Comparison of ENCODE assay signal across 8 cellular contexts in the genomic region with DNA sequence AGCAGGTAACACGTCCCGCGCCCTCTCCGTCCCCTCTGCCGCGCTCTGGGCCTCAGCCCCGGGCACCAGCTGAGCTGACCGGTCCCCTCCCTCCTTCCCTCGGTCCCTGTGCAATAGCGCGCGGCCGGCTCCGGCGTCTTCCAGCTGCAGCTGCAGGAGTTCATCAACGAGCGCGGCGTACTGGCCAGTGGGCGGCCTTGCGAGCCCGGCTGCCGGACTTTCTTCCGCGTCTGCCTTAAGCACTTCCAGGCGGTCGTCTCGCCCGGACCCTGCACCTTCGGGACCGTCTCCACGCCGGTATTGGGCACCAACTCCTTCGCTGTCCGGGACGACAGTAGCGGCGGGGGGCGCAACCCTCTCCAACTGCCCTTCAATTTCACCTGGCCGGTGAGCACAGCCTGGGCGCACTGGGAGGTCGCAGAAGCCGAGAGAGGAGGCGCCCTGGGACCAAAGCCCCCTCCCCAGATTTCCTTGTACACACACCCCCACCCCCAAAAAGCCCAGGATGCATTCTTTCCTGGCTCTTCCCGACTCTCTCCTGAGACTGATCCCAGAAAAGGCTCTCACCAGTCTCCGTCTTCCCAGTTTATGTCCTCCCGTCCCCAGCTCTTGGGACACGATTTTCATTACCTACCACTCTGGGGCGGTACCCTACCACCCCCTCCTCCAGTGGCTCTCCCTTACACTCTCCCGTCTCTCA. TPM values are rescaled to one million over a fixed set of nuclear protein-coding genes. Genes with fewer than 3 reads are reported as not detected.
A peak's percentile ranks its signal among the peaks of the same experiment; 100 is the strongest.
DNase-seq lines count a peak whose midpoint lies in the region; ATAC-seq and TF ChIP-seq lines count a peak whose summit lies in the region.

No MANE protein-coding gene starts in this region.

- ATAC-seq in HG03565 (IDR thresholded peaks at IDR 0.05; ENCODE audit: unreplicated experiment), result no peak

- TF ChIP-seq CTCF in NB4 (IDR thresholded peaks at IDR 0.05; ENCODE audit: low read depth, low read length) (no peak), breast epithelium (IDR thresholded peaks at IDR 0.05) (no peak)

- H3K27me3 ChIP-seq in breast epithelium (peaks cover 6 to 67% of the 10 kb centered on the region in 2 donors), thymus (ENCODE audit: control insufficient read depth, insufficient read depth) (peaks cover 62% of the 10 kb centered on the region)

- peaks cover 10 to 27% of the 10 kb centered on the region in 2 donors for H3K4me1 ChIP-seq in breast epithelium
- H3K4me1 ChIP-seq in thymus (ENCODE audit: control insufficient read depth, insufficient read depth, low read length), result peaks cover 51% of the 10 kb centered on the region

- TF ChIP-seq POLR2A in NB4 (IDR thresholded peaks at IDR 0.05; ENCODE audit: extremely low read depth, insufficient read length), result no peak
- TF ChIP-seq POLR2A in breast epithelium (IDR thresholded peaks at IDR 0.05), result no peak

- DNase-seq in DMS114 treated with DMSO at 0.1 percent for 48 hours (lab: John Stamatoyannopoulos, UW; ENCODE audit: unreplicated experiment), result peak; percentile 37
- peak; percentile 74 for DNase-seq in NB4 (ENCODE audit: low read depth)
- no peak for DNase-seq in breast epithelium (ENCODE audit: low spot score in 2 of 2)
- DNase-seq in left kidney (ENCODE audit: low read depth, low spot score), result peak; percentile 89
- no peak for DNase-seq in iPS-NIHi11 (ENCODE audit: low spot score)
- no peak for DNase-seq in NOMO-1 treated with dmso at 0.1 percent for 144 hours (lab: John Stamatoyannopoulos, UW; ENCODE audit: unreplicated experiment)

- H3K4me3 ChIP-seq in NB4 (ENCODE audit: low read depth, low read length) (peak overlapping the region; percentile 50), breast epithelium (peak overlapping the region; percentile 46 to 60 (median 57)), thymus (ENCODE audit: low read length) (peak overlapping the region; percentile 47)

- H3K9me3 ChIP-seq in breast epithelium (no peaks in the 10 kb centered on the region), thymus (ENCODE audit: control insufficient read depth) (no peaks in the 10 kb centered on the region)

- WGBS in thymus, result 3% methylated on average over 50 of the region's 50 CpGs

- intact Hi-C loops in breast epithelium (cut with DNase I; ENCODE audit: low total_unique reads), result no loop called here

- H3K27ac ChIP-seq in breast epithelium (peak overlapping the region in 1 of 2 donors; percentile 46), thymus (ENCODE audit: low read depth) (no peak overlapping the region)

- H3K36me3 ChIP-seq in breast epithelium (no peaks in the 10 kb centered on the region), thymus (ENCODE audit: control insufficient read depth, insufficient read depth) (no peaks in the 10 kb centered on the region)

RNA-seq across cellular contexts. Expression of a gene that starts 0.7 kb away (rescaled TPM):
- 10 to 100 TPM in 1 of 3 donors, 1 to 10 TPM in 2; 3.5 to 10.5 (median 5.0) TPM for total RNA-seq in breast epithelium
- 5.9 TPM for polyA plus RNA-seq in thymus

RNA-seq across cellular contexts. Expression of a gene that starts 23.4 kb away (rescaled TPM):
- 10 to 100 TPM in 1 of 3 donors, 1 to 10 TPM in 1, under 1 TPM in 1; 0.32 to 11.9 (median 2.9) TPM for total RNA-seq in breast epithelium
- polyA plus RNA-seq in thymus, result 1.9 TPM

RNA-seq across cellular contexts. Expression of a gene that starts 35.6 kb away (rescaled TPM):
- total RNA-seq in breast epithelium, result 10 to 100 TPM; 23.2 to 25.0 (median 23.9) TPM
- polyA plus RNA-seq in thymus, result 10.3 TPM

RNA-seq across cellular contexts. Expression of a gene that starts 55.8 kb away (rescaled TPM):
- 10 to 100 TPM in 1 of 3 donors, 1 to 10 TPM in 1, not detected in 1; 8.5 to 12.1 TPM for total RNA-seq in breast epithelium
- 15.3 TPM for polyA plus RNA-seq in thymus

Comparison
In these comparisons a context has a peak if more than half of its experiments do, and no peak if none do; other contexts are left out.
1. DNase-seq: peak in DMS114 treated with DMSO at 0.1 percent for 48 hours (single experiment), NB4 (single experiment) and left kidney (single experiment); none in breast epithelium (0 of 2), iPS-NIHi11 (single experiment) and NOMO-1 treated with dmso at 0.1 percent for 144 hours (single experiment).
2. Peak in every context shown above with its lines, with median percentiles within 50 percentile points of each other: H3K4me3 ChIP-seq.